1 cellular context compared by ENCODE assay signal in the genomic region with DNA sequence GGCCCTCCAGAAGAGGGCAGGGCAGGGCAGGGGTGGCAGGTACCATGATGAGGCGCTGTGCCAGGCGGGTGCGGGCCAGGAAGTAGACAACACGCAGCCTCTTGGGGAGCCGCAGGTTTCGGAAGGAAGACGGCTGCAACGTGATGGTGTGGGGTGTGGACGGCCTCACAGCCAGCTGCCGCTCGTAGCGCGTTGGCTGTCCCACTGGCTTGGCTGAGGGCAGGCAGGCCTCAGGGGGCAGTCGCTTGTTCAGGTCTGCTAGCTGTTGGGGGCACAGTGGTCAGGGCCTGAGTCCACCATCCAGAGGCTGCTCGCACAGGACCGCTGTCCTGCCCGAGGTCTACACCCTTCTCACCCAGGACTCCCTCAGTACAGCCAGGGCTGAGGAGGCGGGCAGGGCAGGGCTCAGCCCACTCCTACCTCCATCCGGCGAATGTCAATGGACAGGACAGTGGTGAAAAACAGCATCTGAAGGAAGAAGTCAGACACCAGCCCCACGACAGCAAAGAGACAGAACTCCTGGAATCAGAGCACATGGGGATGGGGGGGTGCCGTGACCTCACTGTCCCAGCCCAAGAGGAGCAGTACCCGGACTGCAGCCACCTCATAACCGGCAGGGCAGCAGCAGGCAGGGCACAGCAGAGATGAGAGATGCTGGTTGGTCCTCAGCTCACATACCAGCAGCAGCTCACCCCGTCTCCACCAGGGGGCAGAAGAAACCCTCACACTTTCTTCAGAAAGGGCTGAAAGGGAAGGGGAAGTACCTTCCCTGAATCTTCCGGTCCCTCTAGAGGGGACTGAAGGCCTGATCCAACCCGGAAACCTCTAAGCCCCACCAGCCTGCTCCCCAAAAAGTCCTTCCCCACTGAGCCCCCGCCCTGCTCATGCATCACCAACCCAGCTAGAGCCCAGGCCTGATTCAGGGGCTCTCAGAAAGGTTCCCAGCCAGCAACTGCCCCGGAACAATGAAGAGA.
A peak's percentile ranks its signal among the peaks of the same experiment; 100 is the strongest.
TF ChIP-seq lines count a peak whose summit lies in the region.

No MANE protein-coding gene starts in this region.

TF ChIP-seq in GM12878, 131 proteins besides CTCF, POLR2A, EP300 and RAD21 (continues in another document):
- TF ChIP-seq, protein P1, sequence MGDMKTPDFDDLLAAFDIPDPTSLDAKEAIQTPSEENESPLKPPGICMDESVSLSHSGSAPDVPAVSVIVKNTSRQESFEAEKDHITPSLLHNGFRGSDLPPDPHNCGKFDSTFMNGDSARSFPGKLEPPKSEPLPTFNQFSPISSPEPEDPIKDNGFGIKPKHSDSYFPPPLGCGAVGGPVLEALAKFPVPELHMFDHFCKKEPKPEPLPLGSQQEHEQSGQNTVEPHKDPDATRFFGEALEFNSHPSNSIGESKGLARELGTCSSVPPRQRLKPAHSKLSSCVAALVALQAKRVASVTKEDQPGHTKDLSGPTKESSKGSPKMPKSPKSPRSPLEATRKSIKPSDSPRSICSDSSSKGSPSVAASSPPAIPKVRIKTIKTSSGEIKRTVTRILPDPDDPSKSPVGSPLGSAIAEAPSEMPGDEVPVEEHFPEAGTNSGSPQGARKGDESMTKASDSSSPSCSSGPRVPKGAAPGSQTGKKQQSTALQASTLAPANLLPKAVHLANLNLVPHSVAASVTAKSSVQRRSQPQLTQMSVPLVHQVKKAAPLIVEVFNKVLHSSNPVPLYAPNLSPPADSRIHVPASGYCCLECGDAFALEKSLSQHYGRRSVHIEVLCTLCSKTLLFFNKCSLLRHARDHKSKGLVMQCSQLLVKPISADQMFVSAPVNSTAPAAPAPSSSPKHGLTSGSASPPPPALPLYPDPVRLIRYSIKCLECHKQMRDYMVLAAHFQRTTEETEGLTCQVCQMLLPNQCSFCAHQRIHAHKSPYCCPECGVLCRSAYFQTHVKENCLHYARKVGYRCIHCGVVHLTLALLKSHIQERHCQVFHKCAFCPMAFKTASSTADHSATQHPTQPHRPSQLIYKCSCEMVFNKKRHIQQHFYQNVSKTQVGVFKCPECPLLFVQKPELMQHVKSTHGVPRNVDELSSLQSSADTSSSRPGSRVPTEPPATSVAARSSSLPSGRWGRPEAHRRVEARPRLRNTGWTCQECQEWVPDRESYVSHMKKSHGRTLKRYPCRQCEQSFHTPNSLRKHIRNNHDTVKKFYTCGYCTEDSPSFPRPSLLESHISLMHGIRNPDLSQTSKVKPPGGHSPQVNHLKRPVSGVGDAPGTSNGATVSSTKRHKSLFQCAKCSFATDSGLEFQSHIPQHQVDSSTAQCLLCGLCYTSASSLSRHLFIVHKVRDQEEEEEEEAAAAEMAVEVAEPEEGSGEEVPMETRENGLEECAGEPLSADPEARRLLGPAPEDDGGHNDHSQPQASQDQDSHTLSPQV (IDR thresholded peaks at IDR 0.05) = no peak
- TF ChIP-seq IKZF1 (conservative IDR thresholded peaks at IDR 0.05) (peak; percentile 49), JUND (IDR thresholded peaks at IDR 0.05; ENCODE audit: low read depth, low read length) (no peak), PAX5 (IDR thresholded peaks at IDR 0.05; ENCODE audit: borderline replicate concordance, low read depth, low read length) (no peak), CREM (IDR thresholded peaks at IDR 0.05; ENCODE audit: low read depth) (no peak), POLR2AphosphoS5 (IDR thresholded peaks at IDR 0.05; ENCODE audit: low read length) (peak; percentile 38; the same call in 1 of the 2 replicates), WRNIP1 (IDR thresholded peaks at IDR 0.05; ENCODE audit: borderline replicate concordance, low read depth, low read length) (peak; percentile 94; the same call in 1 of the 2 replicates), FOXK2 (IDR thresholded peaks at IDR 0.05) (no peak), EGR1 (IDR thresholded peaks at IDR 0.05; ENCODE audit: borderline replicate concordance in 1 of 2, low read depth in 2 of 2, low read length in 2 of 2) (no peak), HDAC2 (IDR thresholded peaks at IDR 0.05) (no peak), RBBP5 (conservative IDR thresholded peaks at IDR 0.05) (no peak), YY1 (IDR thresholded peaks at IDR 0.05; ENCODE audit: low read depth, low read length) (peak; percentile 73), SMC3 (IDR thresholded peaks at IDR 0.05; ENCODE audit: borderline replicate concordance, low read length) (peak; percentile 89), IRF4 (IDR thresholded peaks at IDR 0.05; ENCODE audit: low read depth, low read length) (no peak), SMAD5 (IDR thresholded peaks at IDR 0.05; ENCODE audit: low read depth) (no peak), MXI1 (IDR thresholded peaks at IDR 0.05; ENCODE audit: low read depth, low read length) (no peak), SPI1 (IDR thresholded peaks at IDR 0.05; ENCODE audit: borderline replicate concordance, insufficient read depth, low read depth, low read length) (no peak), NR2C2 (IDR thresholded peaks at IDR 0.05; ENCODE audit: borderline replicate concordance, control insufficient read depth, insufficient read length, low read depth) (no peak)
- TF ChIP-seq, protein P2, sequence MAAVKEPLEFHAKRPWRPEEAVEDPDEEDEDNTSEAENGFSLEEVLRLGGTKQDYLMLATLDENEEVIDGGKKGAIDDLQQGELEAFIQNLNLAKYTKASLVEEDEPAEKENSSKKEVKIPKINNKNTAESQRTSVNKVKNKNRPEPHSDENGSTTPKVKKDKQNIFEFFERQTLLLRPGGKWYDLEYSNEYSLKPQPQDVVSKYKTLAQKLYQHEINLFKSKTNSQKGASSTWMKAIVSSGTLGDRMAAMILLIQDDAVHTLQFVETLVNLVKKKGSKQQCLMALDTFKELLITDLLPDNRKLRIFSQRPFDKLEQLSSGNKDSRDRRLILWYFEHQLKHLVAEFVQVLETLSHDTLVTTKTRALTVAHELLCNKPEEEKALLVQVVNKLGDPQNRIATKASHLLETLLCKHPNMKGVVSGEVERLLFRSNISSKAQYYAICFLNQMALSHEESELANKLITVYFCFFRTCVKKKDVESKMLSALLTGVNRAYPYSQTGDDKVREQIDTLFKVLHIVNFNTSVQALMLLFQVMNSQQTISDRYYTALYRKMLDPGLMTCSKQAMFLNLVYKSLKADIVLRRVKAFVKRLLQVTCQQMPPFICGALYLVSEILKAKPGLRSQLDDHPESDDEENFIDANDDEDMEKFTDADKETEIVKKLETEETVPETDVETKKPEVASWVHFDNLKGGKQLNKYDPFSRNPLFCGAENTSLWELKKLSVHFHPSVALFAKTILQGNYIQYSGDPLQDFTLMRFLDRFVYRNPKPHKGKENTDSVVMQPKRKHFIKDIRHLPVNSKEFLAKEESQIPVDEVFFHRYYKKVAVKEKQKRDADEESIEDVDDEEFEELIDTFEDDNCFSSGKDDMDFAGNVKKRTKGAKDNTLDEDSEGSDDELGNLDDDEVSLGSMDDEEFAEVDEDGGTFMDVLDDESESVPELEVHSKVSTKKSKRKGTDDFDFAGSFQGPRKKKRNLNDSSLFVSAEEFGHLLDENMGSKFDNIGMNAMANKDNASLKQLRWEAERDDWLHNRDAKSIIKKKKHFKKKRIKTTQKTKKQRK (IDR thresholded peaks at IDR 0.05; ENCODE audit: low read depth, low read length) = no peak
- TF ChIP-seq, protein P3, sequence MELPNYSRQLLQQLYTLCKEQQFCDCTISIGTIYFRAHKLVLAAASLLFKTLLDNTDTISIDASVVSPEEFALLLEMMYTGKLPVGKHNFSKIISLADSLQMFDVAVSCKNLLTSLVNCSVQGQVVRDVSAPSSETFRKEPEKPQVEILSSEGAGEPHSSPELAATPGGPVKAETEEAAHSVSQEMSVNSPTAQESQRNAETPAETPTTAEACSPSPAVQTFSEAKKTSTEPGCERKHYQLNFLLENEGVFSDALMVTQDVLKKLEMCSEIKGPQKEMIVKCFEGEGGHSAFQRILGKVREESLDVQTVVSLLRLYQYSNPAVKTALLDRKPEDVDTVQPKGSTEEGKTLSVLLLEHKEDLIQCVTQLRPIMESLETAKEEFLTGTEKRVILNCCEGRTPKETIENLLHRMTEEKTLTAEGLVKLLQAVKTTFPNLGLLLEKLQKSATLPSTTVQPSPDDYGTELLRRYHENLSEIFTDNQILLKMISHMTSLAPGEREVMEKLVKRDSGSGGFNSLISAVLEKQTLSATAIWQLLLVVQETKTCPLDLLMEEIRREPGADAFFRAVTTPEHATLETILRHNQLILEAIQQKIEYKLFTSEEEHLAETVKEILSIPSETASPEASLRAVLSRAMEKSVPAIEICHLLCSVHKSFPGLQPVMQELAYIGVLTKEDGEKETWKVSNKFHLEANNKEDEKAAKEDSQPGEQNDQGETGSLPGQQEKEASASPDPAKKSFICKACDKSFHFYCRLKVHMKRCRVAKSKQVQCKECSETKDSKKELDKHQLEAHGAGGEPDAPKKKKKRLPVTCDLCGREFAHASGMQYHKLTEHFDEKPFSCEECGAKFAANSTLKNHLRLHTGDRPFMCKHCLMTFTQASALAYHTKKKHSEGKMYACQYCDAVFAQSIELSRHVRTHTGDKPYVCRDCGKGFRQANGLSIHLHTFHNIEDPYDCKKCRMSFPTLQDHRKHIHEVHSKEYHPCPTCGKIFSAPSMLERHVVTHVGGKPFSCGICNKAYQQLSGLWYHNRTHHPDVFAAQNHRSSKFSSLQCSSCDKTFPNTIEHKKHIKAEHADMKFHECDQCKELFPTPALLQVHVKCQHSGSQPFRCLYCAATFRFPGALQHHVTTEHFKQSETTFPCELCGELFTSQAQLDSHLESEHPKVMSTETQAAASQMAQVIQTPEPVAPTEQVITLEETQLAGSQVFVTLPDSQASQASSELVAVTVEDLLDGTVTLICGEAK (IDR thresholded peaks at IDR 0.05; ENCODE audit: borderline replicate concordance) = no peak; the same call in 1 of the 2 replicates
- TF ChIP-seq, protein P4, sequence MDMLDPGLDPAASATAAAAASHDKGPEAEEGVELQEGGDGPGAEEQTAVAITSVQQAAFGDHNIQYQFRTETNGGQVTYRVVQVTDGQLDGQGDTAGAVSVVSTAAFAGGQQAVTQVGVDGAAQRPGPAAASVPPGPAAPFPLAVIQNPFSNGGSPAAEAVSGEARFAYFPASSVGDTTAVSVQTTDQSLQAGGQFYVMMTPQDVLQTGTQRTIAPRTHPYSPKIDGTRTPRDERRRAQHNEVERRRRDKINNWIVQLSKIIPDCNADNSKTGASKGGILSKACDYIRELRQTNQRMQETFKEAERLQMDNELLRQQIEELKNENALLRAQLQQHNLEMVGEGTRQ (IDR thresholded peaks at IDR 0.05; ENCODE audit: borderline replicate concordance, low read depth, low read length) = no peak
- TF ChIP-seq, protein P5, sequence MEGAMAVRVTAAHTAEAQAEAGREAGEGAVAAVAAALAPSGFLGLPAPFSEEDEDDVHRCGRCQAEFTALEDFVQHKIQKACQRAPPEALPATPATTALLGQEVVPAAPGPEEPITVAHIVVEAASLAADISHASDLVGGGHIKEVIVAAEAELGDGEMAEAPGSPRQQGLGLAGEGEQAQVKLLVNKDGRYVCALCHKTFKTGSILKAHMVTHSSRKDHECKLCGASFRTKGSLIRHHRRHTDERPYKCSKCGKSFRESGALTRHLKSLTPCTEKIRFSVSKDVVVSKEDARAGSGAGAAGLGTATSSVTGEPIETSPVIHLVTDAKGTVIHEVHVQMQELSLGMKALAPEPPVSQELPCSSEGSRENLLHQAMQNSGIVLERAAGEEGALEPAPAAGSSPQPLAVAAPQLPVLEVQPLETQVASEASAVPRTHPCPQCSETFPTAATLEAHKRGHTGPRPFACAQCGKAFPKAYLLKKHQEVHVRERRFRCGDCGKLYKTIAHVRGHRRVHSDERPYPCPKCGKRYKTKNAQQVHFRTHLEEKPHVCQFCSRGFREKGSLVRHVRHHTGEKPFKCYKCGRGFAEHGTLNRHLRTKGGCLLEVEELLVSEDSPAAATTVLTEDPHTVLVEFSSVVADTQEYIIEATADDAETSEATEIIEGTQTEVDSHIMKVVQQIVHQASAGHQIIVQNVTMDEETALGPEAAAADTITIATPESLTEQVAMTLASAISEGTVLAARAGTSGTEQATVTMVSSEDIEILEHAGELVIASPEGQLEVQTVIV (IDR thresholded peaks at IDR 0.05; ENCODE audit: borderline replicate concordance, partially characterized antibody) = peak; percentile 13
- TF ChIP-seq, protein P6, sequence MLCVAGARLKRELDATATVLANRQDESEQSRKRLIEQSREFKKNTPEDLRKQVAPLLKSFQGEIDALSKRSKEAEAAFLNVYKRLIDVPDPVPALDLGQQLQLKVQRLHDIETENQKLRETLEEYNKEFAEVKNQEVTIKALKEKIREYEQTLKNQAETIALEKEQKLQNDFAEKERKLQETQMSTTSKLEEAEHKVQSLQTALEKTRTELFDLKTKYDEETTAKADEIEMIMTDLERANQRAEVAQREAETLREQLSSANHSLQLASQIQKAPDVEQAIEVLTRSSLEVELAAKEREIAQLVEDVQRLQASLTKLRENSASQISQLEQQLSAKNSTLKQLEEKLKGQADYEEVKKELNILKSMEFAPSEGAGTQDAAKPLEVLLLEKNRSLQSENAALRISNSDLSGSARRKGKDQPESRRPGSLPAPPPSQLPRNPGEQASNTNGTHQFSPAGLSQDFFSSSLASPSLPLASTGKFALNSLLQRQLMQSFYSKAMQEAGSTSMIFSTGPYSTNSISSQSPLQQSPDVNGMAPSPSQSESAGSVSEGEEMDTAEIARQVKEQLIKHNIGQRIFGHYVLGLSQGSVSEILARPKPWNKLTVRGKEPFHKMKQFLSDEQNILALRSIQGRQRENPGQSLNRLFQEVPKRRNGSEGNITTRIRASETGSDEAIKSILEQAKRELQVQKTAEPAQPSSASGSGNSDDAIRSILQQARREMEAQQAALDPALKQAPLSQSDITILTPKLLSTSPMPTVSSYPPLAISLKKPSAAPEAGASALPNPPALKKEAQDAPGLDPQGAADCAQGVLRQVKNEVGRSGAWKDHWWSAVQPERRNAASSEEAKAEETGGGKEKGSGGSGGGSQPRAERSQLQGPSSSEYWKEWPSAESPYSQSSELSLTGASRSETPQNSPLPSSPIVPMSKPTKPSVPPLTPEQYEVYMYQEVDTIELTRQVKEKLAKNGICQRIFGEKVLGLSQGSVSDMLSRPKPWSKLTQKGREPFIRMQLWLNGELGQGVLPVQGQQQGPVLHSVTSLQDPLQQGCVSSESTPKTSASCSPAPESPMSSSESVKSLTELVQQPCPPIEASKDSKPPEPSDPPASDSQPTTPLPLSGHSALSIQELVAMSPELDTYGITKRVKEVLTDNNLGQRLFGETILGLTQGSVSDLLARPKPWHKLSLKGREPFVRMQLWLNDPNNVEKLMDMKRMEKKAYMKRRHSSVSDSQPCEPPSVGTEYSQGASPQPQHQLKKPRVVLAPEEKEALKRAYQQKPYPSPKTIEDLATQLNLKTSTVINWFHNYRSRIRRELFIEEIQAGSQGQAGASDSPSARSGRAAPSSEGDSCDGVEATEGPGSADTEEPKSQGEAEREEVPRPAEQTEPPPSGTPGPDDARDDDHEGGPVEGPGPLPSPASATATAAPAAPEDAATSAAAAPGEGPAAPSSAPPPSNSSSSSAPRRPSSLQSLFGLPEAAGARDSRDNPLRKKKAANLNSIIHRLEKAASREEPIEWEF (IDR thresholded peaks at IDR 0.05; ENCODE audit: insufficient replicate concordance, low read depth, low read length) = no peak
- TF ChIP-seq, protein P7, sequence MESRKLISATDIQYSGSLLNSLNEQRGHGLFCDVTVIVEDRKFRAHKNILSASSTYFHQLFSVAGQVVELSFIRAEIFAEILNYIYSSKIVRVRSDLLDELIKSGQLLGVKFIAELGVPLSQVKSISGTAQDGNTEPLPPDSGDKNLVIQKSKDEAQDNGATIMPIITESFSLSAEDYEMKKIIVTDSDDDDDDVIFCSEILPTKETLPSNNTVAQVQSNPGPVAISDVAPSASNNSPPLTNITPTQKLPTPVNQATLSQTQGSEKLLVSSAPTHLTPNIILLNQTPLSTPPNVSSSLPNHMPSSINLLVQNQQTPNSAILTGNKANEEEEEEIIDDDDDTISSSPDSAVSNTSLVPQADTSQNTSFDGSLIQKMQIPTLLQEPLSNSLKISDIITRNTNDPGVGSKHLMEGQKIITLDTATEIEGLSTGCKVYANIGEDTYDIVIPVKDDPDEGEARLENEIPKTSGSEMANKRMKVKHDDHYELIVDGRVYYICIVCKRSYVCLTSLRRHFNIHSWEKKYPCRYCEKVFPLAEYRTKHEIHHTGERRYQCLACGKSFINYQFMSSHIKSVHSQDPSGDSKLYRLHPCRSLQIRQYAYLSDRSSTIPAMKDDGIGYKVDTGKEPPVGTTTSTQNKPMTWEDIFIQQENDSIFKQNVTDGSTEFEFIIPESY (IDR thresholded peaks at IDR 0.05) = no peak
